In the genomic region with DNA sequence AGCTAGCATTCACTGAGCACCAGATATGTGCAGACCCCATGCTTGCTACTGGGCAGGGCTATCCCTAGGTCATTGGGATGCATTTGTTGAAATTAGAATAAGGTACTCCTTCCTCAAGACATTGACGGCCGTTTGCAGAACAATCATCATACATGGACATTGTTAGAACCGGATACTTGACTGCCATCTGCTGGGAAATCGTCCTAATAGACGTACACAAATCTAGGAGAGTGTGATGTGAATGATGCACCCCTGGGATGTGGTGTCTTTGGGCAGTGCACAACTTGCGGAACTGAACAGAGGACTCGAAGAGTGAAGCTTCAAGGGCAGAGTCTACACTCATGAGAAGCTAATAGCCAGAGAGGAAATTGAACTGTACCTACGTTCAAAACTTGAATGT, we compare ENCODE assay signal across 8 cellular contexts. TPM values are rescaled to one million over a fixed set of nuclear protein-coding genes. Genes with fewer than 3 reads are reported as not detected.
DNase-seq lines count a peak whose midpoint lies in the region; ATAC-seq, FAIRE-seq and TF ChIP-seq lines count a peak whose summit lies in the region.

No MANE protein-coding gene starts in this region.

- H3K27me3 ChIP-seq in A673 (replicated peaks; ENCODE audit: insufficient read depth, low read depth, low read length, poor library complexity) (no peaks in the 10 kb centered on the region), GM06990 (replicated peaks; ENCODE audit: control insufficient read depth, insufficient read depth, low read length) (no peaks in the 10 kb centered on the region; the same call in 1 of the 2 replicates), bronchial epithelial cell (ENCODE audit: control insufficient read depth, insufficient read depth, low read length) (no peaks in the 10 kb centered on the region)

- POLR2A ChIA-PET in A673 (lab: Charles Lee; ENCODE audit: low non-redundant PET) = no interaction called here

- H3K36me3 Mint-ChIP-seq in progenitor cell of endocrine pancreas (ENCODE audit: insufficient read depth) = no peaks in the 10 kb centered on the region
- H3K36me3 Mint-ChIP-seq in stimulated activated effector memory CD8-positive, alpha-beta T cell treated with anti-CD3 and anti-CD28 coated beads, Interleukin-12 subunit alpha, Interleukin-12 subunit beta, amount 100 ng/mL, for 72 hours = peaks cover 11% of the 10 kb centered on the region

- BruUV-seq in A673 (replicated peaks; lab: Mats Ljungman, UMichigan) = no TSS peak

- no peak for ATAC-seq in HG02759 (IDR thresholded peaks at IDR 0.05; ENCODE audit: unreplicated experiment)
- ATAC-seq in GM21528 (IDR thresholded peaks at IDR 0.05; ENCODE audit: low FRiP score, unreplicated experiment) = no peak
- no peak for ATAC-seq in stimulated activated effector memory CD8-positive, alpha-beta T cell treated with anti-CD3 and anti-CD28 coated beads, Interleukin-12 subunit alpha, Interleukin-12 subunit beta, amount 100 ng/mL, for 72 hours

- H3K36me3 ChIP-seq in A673 (ENCODE audit: insufficient read depth, low read length, poor library complexity, severe bottlenecking) (no peaks in the 10 kb centered on the region), GM06990 (ENCODE audit: control insufficient read depth, insufficient read depth, low read length) (no peaks in the 10 kb centered on the region), bronchial epithelial cell (ENCODE audit: control insufficient read depth, insufficient read depth, low read length) (no peaks in the 10 kb centered on the region)

- no peak overlapping the region for H3K27ac Mint-ChIP-seq in progenitor cell of endocrine pancreas
- H3K27ac Mint-ChIP-seq in stimulated activated effector memory CD8-positive, alpha-beta T cell treated with anti-CD3 and anti-CD28 coated beads, Interleukin-12 subunit alpha, Interleukin-12 subunit beta, amount 100 ng/mL, for 72 hours = no peak overlapping the region

- TF ChIP-seq CTCF in A673 (conservative IDR thresholded peaks at IDR 0.05; ENCODE audit: low read depth, low read length) (peak; percentile 53), GM06990 (IDR thresholded peaks at IDR 0.05; ENCODE audit: insufficient read depth, low read length, poor library complexity, severe bottlenecking) (peak; percentile 37), bronchial epithelial cell (IDR thresholded peaks at IDR 0.05; ENCODE audit: insufficient read depth, low read length, severe bottlenecking) (peak; percentile 41), progenitor cell of endocrine pancreas (IDR thresholded peaks at IDR 0.05; ENCODE audit: unreplicated experiment) (peak; percentile 24)

- intact Hi-C loops in A673 (cut with micrococcal nuclease; ENCODE audit: unreplicated experiment) = loop anchor here (10.0 kb wide), 1 partner anchor 543 kb away; no protein-coding TSS in a partner anchor

- DNase-seq in A673 (ENCODE audit: low spot score) (peak; percentile 66), GM06990 (ENCODE audit: extremely low read depth, insufficient read length) (no peak), NCI-H460 (ENCODE audit: extremely low read depth, low read depth) (peak; percentile 43), bronchial epithelial cell (ENCODE audit: low read depth) (peak; percentile 46), progenitor cell of endocrine pancreas (ENCODE audit: low spot score, unreplicated experiment) (no peak)
- no peak for DNase-seq in stimulated activated effector memory CD8-positive, alpha-beta T cell treated with anti-CD3 and anti-CD28 coated beads, Interleukin-12 subunit alpha, Interleukin-12 subunit beta, amount 100 ng/mL, for 72 hours (ENCODE audit: low spot score in 2 of 2)

- H3K4me3 ChIP-seq in A673 (ENCODE audit: low read depth, low read length, poor library complexity, severe bottlenecking) (no peak overlapping the region), GM06990 (replicated peaks; ENCODE audit: low read depth, low read length) (no peak overlapping the region), bronchial epithelial cell (ENCODE audit: low read depth, low read length) (no peak overlapping the region)

- H3K9me3 ChIP-seq in A673 (ENCODE audit: low read depth, low read length, poor library complexity, severe bottlenecking) = no peaks in the 10 kb centered on the region

- CTCF ChIA-PET in A673 (lab: Charles Lee) = no interaction called here

- H3K4me3 Mint-ChIP-seq in progenitor cell of endocrine pancreas (ENCODE audit: low read depth) = no peak overlapping the region
- H3K4me3 Mint-ChIP-seq in stimulated activated effector memory CD8-positive, alpha-beta T cell treated with anti-CD3 and anti-CD28 coated beads, Interleukin-12 subunit alpha, Interleukin-12 subunit beta, amount 100 ng/mL, for 72 hours = no peak overlapping the region

- peak; percentile 92 for FAIRE-seq in bronchial epithelial cell (lab: Jason Lieb, UNC)

- H3K27ac ChIP-seq in A673 (ENCODE audit: low read depth, low read length, poor library complexity, severe bottlenecking) = no peak overlapping the region

- no peaks in the 10 kb centered on the region for H3K9me3 Mint-ChIP-seq in progenitor cell of endocrine pancreas (ENCODE audit: low read depth)
- no peaks in the 10 kb centered on the region for H3K9me3 Mint-ChIP-seq in stimulated activated effector memory CD8-positive, alpha-beta T cell treated with anti-CD3 and anti-CD28 coated beads, Interleukin-12 subunit alpha, Interleukin-12 subunit beta, amount 100 ng/mL, for 72 hours

- H3K4me1 ChIP-seq in A673 (ENCODE audit: insufficient read depth, low read length, poor library complexity, severe bottlenecking) = peaks cover 5% of the 10 kb centered on the region

- H3K27me3 Mint-ChIP-seq in progenitor cell of endocrine pancreas = peaks cover 11% of the 10 kb centered on the region

- no peaks in the 10 kb centered on the region for H3K4me1 Mint-ChIP-seq in progenitor cell of endocrine pancreas (ENCODE audit: low read depth)
- peaks cover 4% of the 10 kb centered on the region for H3K4me1 Mint-ChIP-seq in stimulated activated effector memory CD8-positive, alpha-beta T cell treated with anti-CD3 and anti-CD28 coated beads, Interleukin-12 subunit alpha, Interleukin-12 subunit beta, amount 100 ng/mL, for 72 hours

RNA-seq across cellular contexts. Expression of a gene that starts 35.9 kb away (rescaled TPM):
- total RNA-seq in A673 (2021) (0.15 TPM in 1 of 2 replicates, not detected in the other), bronchial epithelial cell (not detected in 2 replicates), progenitor cell of endocrine pancreas (1.9 and 2.8 TPM in 2 replicates)
- total RNA-seq in NCI-H460 (2014; rRNA removed; shearing (Covaris generic)) = 0.05 TPM in 1 of 2 replicates, not detected in the other
- 0.12 TPM in 1 of 2 replicates, not detected in the other for polyA plus RNA-seq in NCI-H460 (2014; cell fraction: nucleus; rRNA removed)

Comparison
In these comparisons a context has a peak if more than half of its experiments do, and no peak if none do; other contexts are left out.
1. DNase-seq: peak in A673 (single experiment), NCI-H460 (single experiment) and bronchial epithelial cell (single experiment); none in GM06990 (single experiment), progenitor cell of endocrine pancreas (single experiment) and stimulated activated effector memory CD8-positive, alpha-beta T cell treated with anti-CD3 and anti-CD28 coated beads, Interleukin-12 subunit alpha, Interleukin-12 subunit beta, amount 100 ng/mL, for 72 hours (0 of 2).
2. Peak in every context shown above with its lines, with median percentiles within 50 percentile points of each other: CTCF ChIP-seq.